8 cellular contexts compared by ENCODE assay signal in genomic region chr15:21759401-21760165, GRCh38.
A peak's percentile ranks its signal among the peaks of the same experiment; 100 is the strongest.
DNase-seq lines count a peak whose midpoint lies in the region; ATAC-seq and TF ChIP-seq lines count a peak whose summit lies in the region.
"Not testable (repeated sequence)": the region's sequence is repeated elsewhere in the genome, so short reads cannot be mapped to it uniquely, and the experiment has no call there.

No MANE protein-coding gene starts in this region.

- TF ChIP-seq CTCF in MCF 10A (IDR thresholded peaks at IDR 0.05; ENCODE audit: unreplicated experiment); omental fat pad (IDR thresholded peaks at IDR 0.05): not testable (repeated sequence)

- BruUV-seq in MCF 10A (replicated peaks; lab: Mats Ljungman, UMichigan) = not testable (repeated sequence)

- H3K27me3 Mint-ChIP-seq in activated CD4-positive, alpha-beta T cell treated with anti-CD3 and anti-CD28 coated beads, Interleukin-2, amount 10 ng/mL, durations not matched to agents 7 days and 5 days; activated T-cell treated with anti-CD3 and anti-CD28 coated beads, Interleukin-2, amount 50 U/mL, for 4 hours (ENCODE audit: low read depth); activated naive CD4-positive, alpha-beta T cell treated with anti-CD3 and anti-CD28 coated beads for 36 hours (ENCODE audit: low read depth); MCF 10A (ENCODE audit: insufficient read depth, unreplicated experiment): not testable (repeated sequence)

- POLR2A ChIA-PET in activated CD4-positive, alpha-beta T cell treated with anti-CD3 and anti-CD28 coated beads, Interleukin-2, amount 10 ng/mL, durations not matched to agents 7 days and 5 days (lab: Charles Lee); MCF 10A (lab: Yijun Ruan, JAX): not testable (repeated sequence)

- not testable (repeated sequence) for H3K27ac Mint-ChIP-seq in activated CD4-positive, alpha-beta T cell treated with anti-CD3 and anti-CD28 coated beads, Interleukin-2, amount 10 ng/mL, durations not matched to agents 7 days and 5 days; activated naive CD4-positive, alpha-beta T cell treated with anti-CD3 and anti-CD28 coated beads for 36 hours
- H3K27ac Mint-ChIP-seq in MCF 10A (ENCODE audit: low read depth, unreplicated experiment) = peak overlapping the region; percentile 23

- CTCF ChIA-PET in activated CD4-positive, alpha-beta T cell treated with anti-CD3 and anti-CD28 coated beads, Interleukin-2, amount 10 ng/mL, durations not matched to agents 7 days and 5 days (lab: Charles Lee); activated naive CD4-positive, alpha-beta T cell treated with anti-CD3 and anti-CD28 coated beads for 36 hours (lab: Charles Lee); MCF 10A (lab: Yijun Ruan, JAX): not testable (repeated sequence)

- intact Hi-C loops in activated naive CD4-positive, alpha-beta T cell treated with anti-CD3 and anti-CD28 coated beads for 36 hours (cut with micrococcal nuclease); MCF 10A (cut with micrococcal nuclease): not testable (repeated sequence)

- peak; percentile 48 to 70 for ATAC-seq in activated CD4-positive, CD25-positive, alpha-beta regulatory T cell treated with anti-CD3 and anti-CD28 coated beads, Interleukin-2, amount 50 U/mL, for 24 hours
- ATAC-seq in activated T-cell treated with anti-CD3 and anti-CD28 coated beads, Interleukin-2, amount 50 U/mL, for 4 hours = peak; percentile 57 to 63
- ATAC-seq in omental fat pad (ENCODE audit: low FRiP score) = peak; percentile 8

- H3K9me3 Mint-ChIP-seq in activated CD4-positive, alpha-beta T cell treated with anti-CD3 and anti-CD28 coated beads, Interleukin-2, amount 10 ng/mL, durations not matched to agents 7 days and 5 days; activated T-cell treated with anti-CD3 and anti-CD28 coated beads, Interleukin-2, amount 50 U/mL, for 4 hours; activated naive CD4-positive, alpha-beta T cell treated with anti-CD3 and anti-CD28 coated beads for 36 hours; MCF 10A (ENCODE audit: unreplicated experiment): not testable (repeated sequence)

- H3K4me3 Mint-ChIP-seq in activated CD4-positive, alpha-beta T cell treated with anti-CD3 and anti-CD28 coated beads, Interleukin-2, amount 10 ng/mL, durations not matched to agents 7 days and 5 days; activated T-cell treated with anti-CD3 and anti-CD28 coated beads, Interleukin-2, amount 50 U/mL, for 4 hours; activated naive CD4-positive, alpha-beta T cell treated with anti-CD3 and anti-CD28 coated beads for 36 hours; MCF 10A (ENCODE audit: unreplicated experiment): not testable (repeated sequence)

- not testable (repeated sequence) for H3K36me3 Mint-ChIP-seq in activated CD4-positive, alpha-beta T cell treated with anti-CD3 and anti-CD28 coated beads, Interleukin-2, amount 10 ng/mL, durations not matched to agents 7 days and 5 days (ENCODE audit: low read depth); activated T-cell treated with anti-CD3 and anti-CD28 coated beads, Interleukin-2, amount 50 U/mL, for 4 hours (ENCODE audit: insufficient read depth); activated naive CD4-positive, alpha-beta T cell treated with anti-CD3 and anti-CD28 coated beads for 36 hours (ENCODE audit: low read depth); MCF 10A (ENCODE audit: insufficient read depth, unreplicated experiment)

- DNase-seq in activated CD4-positive, alpha-beta T cell treated with anti-CD3 and anti-CD28 coated beads, Interleukin-2, amount 10 ng/mL, durations not matched to agents 7 days and 5 days = peak; percentile 5
- DNase-seq in activated T-cell treated with anti-CD3 and anti-CD28 coated beads, Interleukin-2, amount 50 U/mL, for 4 hours; MCF 10A (ENCODE audit: unreplicated experiment); omental fat pad (ENCODE audit: low spot score): not testable (repeated sequence)
- peak; percentile 46 for DNase-seq in activated naive CD4-positive, alpha-beta T cell treated with anti-CD3 and anti-CD28 coated beads for 36 hours
- DNase-seq in stimulated activated CD8-positive, alpha-beta memory T cell treated with anti-CD3 and anti-CD28 coated beads, Interleukin-4, amount 100 ng/mL, for 48 hours = peak; percentile 22
- DNase-seq in superior temporal gyrus (ENCODE audit: extremely low spot score) = peak; percentile 0

- H3K4me1 Mint-ChIP-seq in activated CD4-positive, alpha-beta T cell treated with anti-CD3 and anti-CD28 coated beads, Interleukin-2, amount 10 ng/mL, durations not matched to agents 7 days and 5 days = peaks cover 12% of the 10 kb centered on the region
- H3K4me1 Mint-ChIP-seq in activated T-cell treated with anti-CD3 and anti-CD28 coated beads, Interleukin-2, amount 50 U/mL, for 4 hours (ENCODE audit: low read depth); activated naive CD4-positive, alpha-beta T cell treated with anti-CD3 and anti-CD28 coated beads for 36 hours (ENCODE audit: low read depth); MCF 10A (ENCODE audit: insufficient read depth, unreplicated experiment): not testable (repeated sequence)

Comparison
In these comparisons a context has a peak if more than half of its experiments do, and no peak if none do; other contexts are left out.
1. ATAC-seq: peak in every context shown above with its lines; median percentile 60 in activated T-cell treated with anti-CD3 and anti-CD28 coated beads, Interleukin-2, amount 50 U/mL, for 4 hours; 59 in activated CD4-positive, CD25-positive, alpha-beta regulatory T cell treated with anti-CD3 and anti-CD28 coated beads, Interleukin-2, amount 50 U/mL, for 24 hours; 8 in omental fat pad.